ENCODE assay signal across 11 cellular contexts in genomic region chr4:86928400-86929255, GRCh38. TPM values are rescaled to one million over a fixed set of nuclear protein-coding genes. Genes with fewer than 3 reads are reported as not detected.
DNase-seq lines count a peak whose midpoint lies in the region; ATAC-seq lines count a peak whose summit lies in the region.
"Had no signal": no experiment of that assay in that cellular context is flagged by ENCODE, and none has a peak within 500 bp of the region (broad histone marks: within the 10 kb centered on the region; RNA-seq: fewer than 3 reads in every experiment).

No MANE protein-coding gene starts in this region.

- H3K36me3 ChIP-seq in adipocyte (ENCODE audit: control insufficient read depth, insufficient read depth, low read length, severe bottlenecking) (peaks cover 19% of the 10 kb centered on the region), skeletal muscle satellite cell (ENCODE audit: insufficient read depth, low read length) (no peaks in the 10 kb centered on the region)

- no peaks in the 10 kb centered on the region for H3K27me3 ChIP-seq in adipocyte (replicated peaks; ENCODE audit: control insufficient read depth, insufficient read depth, low read length)
- no peaks in the 10 kb centered on the region for H3K27me3 ChIP-seq in skeletal muscle satellite cell (ENCODE audit: control insufficient read depth, insufficient read depth, low read length)
- H3K27me3 ChIP-seq: right atrium auricular region had no signal

- H3K9me3 ChIP-seq in adipocyte (ENCODE audit: control insufficient read depth, low read length) (no peaks in the 10 kb centered on the region), skeletal muscle satellite cell (replicated peaks; ENCODE audit: low read length) (no peaks in the 10 kb centered on the region)
- H3K9me3 ChIP-seq: right atrium auricular region had no signal

- ATAC-seq in GM18502 (IDR thresholded peaks at IDR 0.05; ENCODE audit: poor library complexity, unreplicated experiment) (peak; percentile 44), HG03175 (IDR thresholded peaks at IDR 0.05; ENCODE audit: unreplicated experiment) (peak; percentile 50), GM21367 (IDR thresholded peaks at IDR 0.05; ENCODE audit: unreplicated experiment) (no peak)

- DNase-seq in adipocyte (ENCODE audit: low read depth): no peak
- DNase-seq in NCI-H1105 (lab: John Stamatoyannopoulos, UW): no peak
- no peak for DNase-seq in Ammon's horn (ENCODE audit: low spot score)
- no peak for DNase-seq in medulla oblongata (ENCODE audit: extremely low spot score)
- DNase-seq: NCI-H345 had no signal

- H3K4me1 ChIP-seq in adipocyte (ENCODE audit: control insufficient read depth, insufficient read depth, low read length) (peaks cover 42% of the 10 kb centered on the region), skeletal muscle satellite cell (ENCODE audit: control insufficient read depth, insufficient read depth, low read length) (peaks cover 28% of the 10 kb centered on the region)

- H3K4me3 ChIP-seq in adipocyte (ENCODE audit: low read length) (no peak overlapping the region), skeletal muscle satellite cell (ENCODE audit: low read length) (no peak overlapping the region)
- H3K4me3 ChIP-seq: right atrium auricular region had no signal

- H3K9ac ChIP-seq in adipocyte (ENCODE audit: low read length): peak overlapping the region; percentile 24
- no peak overlapping the region for H3K9ac ChIP-seq in skeletal muscle satellite cell (ENCODE audit: low read depth, low read length)

- peak overlapping the region; percentile 52 for H3K4me2 ChIP-seq in skeletal muscle satellite cell (ENCODE audit: low read length)

RNA-seq across cellular contexts. Expression of gene AFF1, which starts 6.2 kb away (rescaled TPM):
- total RNA-seq in skeletal muscle satellite cell (2012; rRNA removed): 11.6 and 16.2 TPM in 2 replicates

RNA-seq across cellular contexts. Expression of gene C4orf36, which starts 36.4 kb away (rescaled TPM):
- 0.22 and 0.25 TPM in 2 replicates for total RNA-seq in skeletal muscle satellite cell (2012; rRNA removed)
- total RNA-seq: liver, right atrium auricular region had no signal
